22 cellular contexts compared by ENCODE assay signal in genomic region chr3:31345581-31345980, GRCh38.
"Had no signal": no experiment of that assay in that cellular context is flagged by ENCODE, and none has a peak within 500 bp of the region (broad histone marks: within the 10 kb centered on the region; RNA-seq: fewer than 3 reads in every experiment).

No MANE protein-coding gene starts in this region.

- H3K27ac ChIP-seq: RWPE1 had no signal

- H3K9ac ChIP-seq: SK-N-SH had no signal

- H3K9me2 ChIP-seq: SK-N-SH had no signal

- H3K9me3 ChIP-seq: SK-N-SH had no signal

- H3K4me2 ChIP-seq: SK-N-SH had no signal

- DNase-seq: IMR-90, Karpas-422, KG1, MM.1S, NCI-H1092 treated with DMSO at 0.1 percent for 48 hours, NCI-H1436, NCI-H187, NCI-H2029, NCI-H2081 treated with DMSO at 0.1 percent for 48 hours, NCI-H2171, NCI-H226, NCI-H446, NCI-H510A, NCI-H524 treated with DMSO at 0.1 percent for 48 hours, NCI-H69, NCI-H774, PC-3, SHP77, SK-N-SH, SW 1271 had no signal

- ATAC-seq: Panc1, PC-3 had no signal
